29 cellular contexts compared by ENCODE assay signal in the genomic region with DNA sequence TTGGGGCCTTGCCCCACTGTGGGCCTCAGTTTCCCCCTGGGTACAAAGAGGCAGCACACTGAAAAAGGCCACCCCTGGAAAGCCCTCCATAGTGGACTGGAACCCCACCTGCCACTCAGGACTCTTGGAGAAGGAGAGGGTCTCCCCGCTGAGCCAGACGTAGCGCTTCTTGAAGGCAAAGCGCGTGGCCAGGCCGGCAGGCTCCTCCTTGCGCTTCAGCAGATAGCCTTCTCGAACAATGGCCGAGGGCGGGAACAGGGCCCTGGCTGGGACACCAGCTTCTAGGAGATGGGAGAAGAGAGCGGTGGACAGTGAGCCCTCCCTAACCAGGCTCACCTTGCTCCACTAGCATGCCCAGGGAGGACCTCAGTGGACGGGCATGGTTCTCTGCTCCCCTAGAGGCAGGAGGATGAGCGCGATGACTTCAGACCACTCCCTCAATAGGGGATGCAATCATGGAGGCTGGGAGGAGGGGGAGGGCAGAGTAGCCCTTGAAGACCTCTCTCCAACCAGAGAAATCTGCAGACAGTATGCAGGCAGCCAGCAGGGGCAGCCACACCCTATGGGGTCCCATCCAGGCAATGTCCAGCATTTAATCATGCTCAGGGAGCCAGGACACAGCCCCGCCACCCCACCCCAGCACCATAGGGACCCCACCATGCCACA. TPM values are rescaled to one million over a fixed set of nuclear protein-coding genes. Genes with fewer than 3 reads are reported as not detected.
DNase-seq lines count a peak whose midpoint lies in the region; ATAC-seq, FAIRE-seq and TF ChIP-seq lines count a peak whose summit lies in the region.
"Had no signal": no experiment of that assay in that cellular context is flagged by ENCODE, and none has a peak within 500 bp of the region (broad histone marks: within the 10 kb centered on the region; RNA-seq: fewer than 3 reads in every experiment).

No MANE protein-coding gene starts in this region.

- H3K4me3 Mint-ChIP-seq in endodermal cell, result no peak overlapping the region
- H3K4me3 Mint-ChIP-seq in chondrocyte (ENCODE audit: unreplicated experiment), result no peak overlapping the region

- H3K4ac ChIP-seq in neuronal stem cell (ENCODE audit: low read length), result no peak overlapping the region

- H3K9me3 ChIP-seq in HepG2 (ENCODE audit: low read length) (no peaks in the 10 kb centered on the region), right lobe of liver (no peaks in the 10 kb centered on the region), endodermal cell (ENCODE audit: control insufficient read depth, low read length) (no peaks in the 10 kb centered on the region), neuronal stem cell (replicated peaks in 1 of 2; ENCODE audit: control insufficient read depth in 2 of 2, insufficient read depth in 1 of 2, low read depth in 1 of 2, low read length in 2 of 2) (no peaks in the 10 kb centered on the region)
- H3K9me3 ChIP-seq: BLaER1, HAP-1 had no signal

- intact Hi-C loops in HepG2 (cut with micrococcal nuclease; ENCODE audit: unreplicated experiment), result no loop called here
- intact Hi-C loops in right lobe of liver (cut with DNase I), result no loop called here

- no peak overlapping the region for H3K4me2 ChIP-seq in HepG2 (ENCODE audit: low read depth, low read length)
- H3K4me2 ChIP-seq in neuronal stem cell (ENCODE audit: insufficient read depth, low read length, poor library complexity, severe bottlenecking), result no peak overlapping the region
- H3K4me2 ChIP-seq: BLaER1, GM23338, KMS-11 had no signal

- FAIRE-seq in HepG2 (lab: Jason Lieb, UNC), result no peak
- FAIRE-seq: G401.6, GM12878, HTR-8/SVneo had no signal

- H3K79me2 ChIP-seq in HepG2 (ENCODE audit: insufficient read depth, low read length), result no peaks in the 10 kb centered on the region

- H3K4me1 Mint-ChIP-seq in endodermal cell (peaks cover 11% of the 10 kb centered on the region), chondrocyte (ENCODE audit: low read depth) (no peaks in the 10 kb centered on the region)
- H3K4me1 Mint-ChIP-seq: GM23338 had no signal

- TF ChIP-seq POLR2A in HepG2 (IDR thresholded peaks at IDR 0.05; ENCODE audit: insufficient read depth in 1 of 2, low read depth in 2 of 2, low read length in 2 of 2), result no peak
- no peak for TF ChIP-seq POLR2A in right lobe of liver (IDR thresholded peaks at IDR 0.05)

- H3K27ac ChIP-seq in HepG2 (ENCODE audit: extremely low read length, insufficient read depth, low read length), result no peak overlapping the region
- no peak overlapping the region for H3K27ac ChIP-seq in right lobe of liver
- H3K27ac ChIP-seq in endodermal cell (ENCODE audit: low read depth, low read length), result no peak overlapping the region
- no peak overlapping the region for H3K27ac ChIP-seq in neuronal stem cell (replicated peaks; ENCODE audit: low read length)
- H3K27ac ChIP-seq: BLaER1, KMS-11, RWPE1 had no signal

- H3K36me3 Mint-ChIP-seq in endodermal cell (ENCODE audit: low read depth) (no peaks in the 10 kb centered on the region), chondrocyte (ENCODE audit: low read depth) (no peaks in the 10 kb centered on the region)
- H3K36me3 Mint-ChIP-seq: CD4-positive, CD25-positive, alpha-beta regulatory T cell had no signal

- DNase-seq in HepG2 (ENCODE audit: low spot score) (no peak), right lobe of liver (no peak), endodermal cell (peak; percentile 68), neuronal stem cell (ENCODE audit: low spot score) (no peak), chondrocyte (ENCODE audit: low spot score) (no peak), HuH-7.5 (ENCODE audit: low spot score) (no peak), AG08395 (ENCODE audit: low spot score) (no peak)
- DNase-seq: 8988T; CD4-positive, CD25-positive, alpha-beta regulatory T cell; DMS153; IMR-90; MM.1S; NCI-H1417; NCI-H1694; NCI-H2029 treated with DMSO at 0.1 percent for 48 hours; NCI-H446 treated with DMSO at 0.1 percent for 48 hours; NCI-H526; NCI-H82; SHP77 had no signal

- no peak overlapping the region for H4K8ac ChIP-seq in neuronal stem cell (ENCODE audit: low read depth, low read length)

- no peaks in the 10 kb centered on the region; a peak in 1 of 5 replicates for H3K27me3 ChIP-seq in HepG2 (ENCODE audit: control insufficient read depth in 1 of 2, insufficient read depth in 2 of 2, low read length in 2 of 2)
- no peaks in the 10 kb centered on the region for H3K27me3 ChIP-seq in right lobe of liver
- peaks cover 7% of the 10 kb centered on the region for H3K27me3 ChIP-seq in endodermal cell (ENCODE audit: control insufficient read depth, insufficient read depth, low read length, poor library complexity, severe bottlenecking)
- H3K27me3 ChIP-seq in neuronal stem cell (ENCODE audit: control insufficient read depth in 3 of 3, insufficient read depth in 3 of 3, low read depth in 1 of 3, low read length in 3 of 3), result peaks cover 0 to 23% (median 0%) of the 10 kb centered on the region in 3 experiments
- H3K27me3 ChIP-seq: BLaER1 had no signal

- no CpG with 5 or more reads among the region's 15 CpGs for WGBS in HepG2 (ENCODE audit: low lambda C conversion rate)
- 87% methylated on average over 4 of the region's 15 CpGs for WGBS in right lobe of liver (ENCODE audit: insufficient coverage, low coverage, low lambda C conversion rate, missing lambda C conversion rate)
- 82 to 92% methylated on average over 6 to 15 of the region's 15 CpGs for WGBS in endodermal cell (ENCODE audit: insufficient coverage in 1 of 2, insufficient read length in 1 of 2), 2 experiments
- WGBS in neuronal stem cell (ENCODE audit: extremely low coverage in 2 of 2, insufficient read length in 2 of 2, insufficient replicate concordance in 1 of 2), 2 donors, result no CpG with 5 or more reads among the region's 15 CpGs

- no peak overlapping the region for H2BK12ac ChIP-seq in neuronal stem cell (ENCODE audit: low read length)

- H3K27me3 Mint-ChIP-seq in endodermal cell (ENCODE audit: insufficient read depth) (peaks cover 14% of the 10 kb centered on the region), chondrocyte (ENCODE audit: low read depth) (peaks cover 46% of the 10 kb centered on the region)
- H3K27me3 Mint-ChIP-seq: CD4-positive, CD25-positive, alpha-beta regulatory T cell had no signal

- H3K4me1 ChIP-seq in HepG2 (ENCODE audit: insufficient read depth, low read length), result no peaks in the 10 kb centered on the region
- H3K4me1 ChIP-seq in right lobe of liver, result no peaks in the 10 kb centered on the region
- H3K4me1 ChIP-seq in endodermal cell (ENCODE audit: control insufficient read depth, insufficient read depth, low read length), result peaks cover 7% of the 10 kb centered on the region
- H3K4me1 ChIP-seq in neuronal stem cell (ENCODE audit: control insufficient read depth in 2 of 2, insufficient read depth in 1 of 2, low read depth in 1 of 2, low read length in 2 of 2), result peaks cover 0 to 3% of the 10 kb centered on the region in 2 donors
- H3K4me1 ChIP-seq: HAP-1 had no signal

- peak; percentile 19; the same call in 1 of the 3 replicates for ATAC-seq in HepG2
- no peak for ATAC-seq in right lobe of liver
- ATAC-seq: GM23338, Panc1 had no signal

- H3K4me3 ChIP-seq in HepG2 (replicated peaks in 1 of 3; ENCODE audit: insufficient read depth in 1 of 3, low read depth in 2 of 3, low read length in 3 of 3) (no peak overlapping the region), right lobe of liver (no peak overlapping the region), endodermal cell (ENCODE audit: low read length) (no peak overlapping the region), neuronal stem cell (ENCODE audit: low read length in 2 of 2) (no peak overlapping the region)
- H3K4me3 ChIP-seq: BLaER1, GM12878, GM23338, HAP-1 had no signal

- H3K14ac ChIP-seq in neuronal stem cell (ENCODE audit: low read length), result no peak overlapping the region

- H3K9me3 Mint-ChIP-seq in endodermal cell (no peaks in the 10 kb centered on the region), chondrocyte (ENCODE audit: low read depth) (no peaks in the 10 kb centered on the region)
- H3K9me3 Mint-ChIP-seq: CD4-positive, CD25-positive, alpha-beta regulatory T cell; GM23338 had no signal

- POLR2A ChIA-PET in HepG2 (lab: Yijun Ruan, JAX), result no interaction called here

- no peaks in the 10 kb centered on the region for H3K79me1 ChIP-seq in neuronal stem cell (ENCODE audit: low read depth, low read length)

- peak overlapping the region; percentile 9 for H3K23ac ChIP-seq in neuronal stem cell (ENCODE audit: low read depth, low read length, poor library complexity)

- BruUV-seq in HepG2 (replicated peaks; lab: Mats Ljungman, UMichigan), result no TSS peak

- TF ChIP-seq RAD21 in HepG2 (CRISPR knock-in tag; IDR thresholded peaks at IDR 0.05), result no peak

- TF ChIP-seq EP300 in HepG2 (IDR thresholded peaks at IDR 0.05; ENCODE audit: low read depth in 2 of 2, low read length in 2 of 2) (no peak), HepG2 (CRISPR knock-in tag; IDR thresholded peaks at IDR 0.05; ENCODE audit: borderline replicate concordance) (no peak)

- no peak overlapping the region for H2AK5ac ChIP-seq in neuronal stem cell (ENCODE audit: low read depth, low read length)

- H3K18ac ChIP-seq in neuronal stem cell (ENCODE audit: low read length), result peak overlapping the region; percentile 55

- TF ChIP-seq CTCF in HepG2 (CRISPR knock-in tag; IDR thresholded peaks at IDR 0.05) (no peak), right lobe of liver (IDR thresholded peaks at IDR 0.05) (no peak), endodermal cell (conservative IDR thresholded peaks at IDR 0.05) (no peak), chondrocyte (IDR thresholded peaks at IDR 0.05) (no peak)

- H4K20me1 ChIP-seq in HepG2 (ENCODE audit: insufficient read depth, low read length), result no peaks in the 10 kb centered on the region
- H4K20me1 ChIP-seq: BLaER1 had no signal

- CTCF ChIA-PET in HepG2 (lab: Yijun Ruan, JAX; ENCODE audit: low intra/inter-chr PET ratio, low total read pairs), result no interaction called here

- in situ Hi-C loops in HepG2 (cut with HindIII; ENCODE audit: extremely low pct_ligation_motif_present, low pct_unique_long_range_greater_than_20kb), result no loop called here

- H3K9ac ChIP-seq in HepG2 (ENCODE audit: insufficient read depth, low read depth, low read length) (no peak overlapping the region), endodermal cell (ENCODE audit: extremely low read depth, low read length, poor library complexity, severe bottlenecking) (no peak overlapping the region), neuronal stem cell (ENCODE audit: low read depth, low read length, poor library complexity) (no peak overlapping the region)
- H3K9ac ChIP-seq: BLaER1, KMS-11 had no signal

- no peak overlapping the region for H4K91ac ChIP-seq in neuronal stem cell (ENCODE audit: low read depth, low read length, poor library complexity)

- no peak overlapping the region for H2AFZ ChIP-seq in HepG2 (ENCODE audit: low read length)
- no peak overlapping the region for H2AFZ ChIP-seq in neuronal stem cell (ENCODE audit: low read length)
- H2AFZ ChIP-seq: GM23338 had no signal

- no peak overlapping the region for H2BK15ac ChIP-seq in neuronal stem cell (ENCODE audit: low read length)

- peak overlapping the region; percentile 79 for H2BK5ac ChIP-seq in neuronal stem cell (ENCODE audit: low read length)

- H2BK120ac ChIP-seq in neuronal stem cell (ENCODE audit: low read depth, low read length), result peak overlapping the region; percentile 47

- H3K36me3 ChIP-seq in HepG2 (replicated peaks in 1 of 2; ENCODE audit: control insufficient read depth in 1 of 2, insufficient read depth in 2 of 2, low read length in 2 of 2), result no peaks in the 10 kb centered on the region
- no peaks in the 10 kb centered on the region for H3K36me3 ChIP-seq in right lobe of liver
- no peaks in the 10 kb centered on the region for H3K36me3 ChIP-seq in endodermal cell (ENCODE audit: control insufficient read depth, insufficient read depth, low read length)
- no peaks in the 10 kb centered on the region for H3K36me3 ChIP-seq in neuronal stem cell (replicated peaks in 1 of 2; ENCODE audit: control insufficient read depth in 2 of 2, insufficient read depth in 2 of 2, low read length in 2 of 2)
- H3K36me3 ChIP-seq: HAP-1 had no signal

- H3K27ac Mint-ChIP-seq in endodermal cell (no peak overlapping the region), chondrocyte (ENCODE audit: unreplicated experiment) (no peak overlapping the region)
- H3K27ac Mint-ChIP-seq: GM23338 had no signal

RNA-seq across cellular contexts. Expression of a gene that starts 29.8 kb away (rescaled TPM):
- total RNA-seq in HepG2 (2016; rRNA removed; fragmentation: Illumina TruSeq; extraction: Trizol), result not detected in 2 replicates
- 0.18 TPM in 1 of 2 replicates, not detected in the other for total RNA-seq in HepG2 (2016; cell fraction: cytosol; rRNA removed; fragmentation: Illumina TruSeq; extraction: Trizol; ENCODE audit: low read depth)
- not detected in 2 replicates for total RNA-seq in HepG2 (2016; cell fraction: insoluble cytoplasmic fraction; rRNA removed; fragmentation: Illumina TruSeq; extraction: Trizol)
- total RNA-seq in HepG2 (2016; cell fraction: membrane; rRNA removed; fragmentation: Illumina TruSeq; extraction: Trizol), result not detected in 2 replicates
- not detected in 2 replicates for total RNA-seq in HepG2 (2016; cell fraction: nucleus; rRNA removed; fragmentation: Illumina TruSeq; extraction: Trizol)
- polyA plus RNA-seq in HepG2 (2011; rRNA removed), result not detected in 2 replicates
- not detected in 2 replicates for polyA plus RNA-seq in HepG2 (2011; cell fraction: cytosol; rRNA removed)
- polyA plus RNA-seq in HepG2 (2011; cell fraction: nucleus; rRNA removed), result 0.07 and 0.31 TPM in 2 replicates
- not detected in 2 replicates for polyA plus RNA-seq in HepG2 (2012)
- 0.12 TPM in 1 of 2 replicates, not detected in the other for polyA plus RNA-seq in HepG2 (2016; cell fraction: cytosol; fragmentation: Illumina TruSeq; extraction: Trizol; ENCODE audit: low read depth)
- polyA plus RNA-seq in HepG2 (2016; cell fraction: insoluble cytoplasmic fraction; fragmentation: Illumina TruSeq; extraction: Trizol; ENCODE audit: low read depth), result not detected in 2 replicates
- not detected in 2 replicates for polyA plus RNA-seq in HepG2 (2016; cell fraction: membrane; fragmentation: Illumina TruSeq; extraction: Trizol; ENCODE audit: low read depth)
- 0.72 TPM in 1 of 2 replicates, not detected in the other for polyA plus RNA-seq in HepG2 (2016; cell fraction: nucleus; fragmentation: Illumina TruSeq; extraction: Trizol; ENCODE audit: insufficient read depth, low read depth)
- 0.30 TPM in 1 of 2 replicates, not detected in the other for polyA minus RNA-seq in HepG2 (2011; rRNA and poly(A)+ RNA removed; ENCODE audit: low replicate concordance)
- polyA minus RNA-seq in HepG2 (2011; cell fraction: cytosol; rRNA and poly(A)+ RNA removed), result not detected in 2 replicates
- polyA minus RNA-seq in HepG2 (2011; cell fraction: nucleus; rRNA and poly(A)+ RNA removed), result not detected in 2 replicates
- under 1 TPM in 4 of 6 experiments, not detected in 2; 0.10 to 0.24 (median 0.15) TPM for total RNA-seq in right lobe of liver
- total RNA-seq in endodermal cell, result 1 to 10 TPM in 1 of 2 donors, under 1 TPM in 1; 0.77 to 1.4 TPM
- polyA plus RNA-seq in endodermal cell (2013, experiment 1 of 2), result 0.50 TPM
- polyA plus RNA-seq in endodermal cell (2013, experiment 2 of 2), result 0.25 TPM
- polyA plus RNA-seq in neuronal stem cell (2013, experiment 1 of 2), result 0.26 TPM
- 0.19 TPM for polyA plus RNA-seq in neuronal stem cell (2013, experiment 2 of 2)
- not detected in 3 replicates for total RNA-seq in chondrocyte
- total RNA-seq: CD4-positive, CD25-positive, alpha-beta regulatory T cell; IMR-90 had no signal
- polyA plus RNA-seq: IMR-90 had no signal

RNA-seq across cellular contexts. Expression of a gene that starts 43.8 kb away (rescaled TPM):
- total RNA-seq in HepG2 (2016; rRNA removed; fragmentation: Illumina TruSeq; extraction: Trizol) (not detected in 2 replicates), right lobe of liver (under 1 TPM in 1 of 6 experiments, not detected in 5; 0.15 TPM), endodermal cell (not detected), chondrocyte (not detected in 3 replicates)
- not detected in 2 replicates for total RNA-seq in HepG2 (2016; cell fraction: cytosol; rRNA removed; fragmentation: Illumina TruSeq; extraction: Trizol; ENCODE audit: low read depth)
- not detected in 2 replicates for total RNA-seq in HepG2 (2016; cell fraction: insoluble cytoplasmic fraction; rRNA removed; fragmentation: Illumina TruSeq; extraction: Trizol)
- total RNA-seq in HepG2 (2016; cell fraction: membrane; rRNA removed; fragmentation: Illumina TruSeq; extraction: Trizol), result not detected in 2 replicates
- total RNA-seq in HepG2 (2016; cell fraction: nucleus; rRNA removed; fragmentation: Illumina TruSeq; extraction: Trizol), result not detected in 2 replicates
- polyA plus RNA-seq in HepG2 (2011; rRNA removed), result not detected in 2 replicates
- not detected in 2 replicates for polyA plus RNA-seq in HepG2 (2011; cell fraction: cytosol; rRNA removed)
- polyA plus RNA-seq in HepG2 (2011; cell fraction: nucleus; rRNA removed), result not detected in 2 replicates
- polyA plus RNA-seq in HepG2 (2012), result not detected in 2 replicates
- polyA plus RNA-seq in HepG2 (2016; cell fraction: cytosol; fragmentation: Illumina TruSeq; extraction: Trizol; ENCODE audit: low read depth), result not detected in 2 replicates
- polyA plus RNA-seq in HepG2 (2016; cell fraction: insoluble cytoplasmic fraction; fragmentation: Illumina TruSeq; extraction: Trizol; ENCODE audit: low read depth), result not detected in 2 replicates
- polyA plus RNA-seq in HepG2 (2016; cell fraction: membrane; fragmentation: Illumina TruSeq; extraction: Trizol; ENCODE audit: low read depth), result not detected in 2 replicates
- not detected in 2 replicates for polyA plus RNA-seq in HepG2 (2016; cell fraction: nucleus; fragmentation: Illumina TruSeq; extraction: Trizol; ENCODE audit: insufficient read depth, low read depth)
- polyA minus RNA-seq in HepG2 (2011; rRNA and poly(A)+ RNA removed; ENCODE audit: low replicate concordance), result not detected in 2 replicates
- polyA minus RNA-seq in HepG2 (2011; cell fraction: cytosol; rRNA and poly(A)+ RNA removed), result not detected in 2 replicates
- polyA minus RNA-seq in HepG2 (2011; cell fraction: nucleus; rRNA and poly(A)+ RNA removed), result not detected in 2 replicates
- polyA plus RNA-seq in endodermal cell (2013, experiment 1 of 2), result not detected
- polyA plus RNA-seq in endodermal cell (2013, experiment 2 of 2), result not detected
- polyA plus RNA-seq in neuronal stem cell (2013, experiment 1 of 2), result 0.22 TPM
- polyA plus RNA-seq in neuronal stem cell (2013, experiment 2 of 2), result 0.19 TPM
- total RNA-seq: IMR-90, SK-MEL-5 had no signal
- polyA plus RNA-seq: CD4-positive, CD25-positive, alpha-beta regulatory T cell; GM12878; IMR-90 had no signal

RNA-seq across cellular contexts. Expression of a gene that starts 49.2 kb away (rescaled TPM):
- total RNA-seq in HepG2 (2016; rRNA removed; fragmentation: Illumina TruSeq; extraction: Trizol) (not detected in 2 replicates), right lobe of liver (10 to 100 TPM in 5 of 6 experiments, 1 to 10 TPM in 1; 1.4 to 51.2 (median 20.0) TPM), endodermal cell (1 to 10 TPM; 3.3 to 4.9 TPM), chondrocyte (not detected in 3 replicates)
- total RNA-seq in HepG2 (2016; cell fraction: cytosol; rRNA removed; fragmentation: Illumina TruSeq; extraction: Trizol; ENCODE audit: low read depth), result not detected in 2 replicates
- not detected in 2 replicates for total RNA-seq in HepG2 (2016; cell fraction: insoluble cytoplasmic fraction; rRNA removed; fragmentation: Illumina TruSeq; extraction: Trizol)
- total RNA-seq in HepG2 (2016; cell fraction: membrane; rRNA removed; fragmentation: Illumina TruSeq; extraction: Trizol), result not detected in 2 replicates
- not detected in 2 replicates for total RNA-seq in HepG2 (2016; cell fraction: nucleus; rRNA removed; fragmentation: Illumina TruSeq; extraction: Trizol)
- polyA plus RNA-seq in HepG2 (2011; rRNA removed), result not detected in 2 replicates
- polyA plus RNA-seq in HepG2 (2011; cell fraction: cytosol; rRNA removed), result not detected in 2 replicates
- polyA plus RNA-seq in HepG2 (2011; cell fraction: nucleus; rRNA removed), result not detected in 2 replicates
- not detected in 2 replicates for polyA plus RNA-seq in HepG2 (2012)
- polyA plus RNA-seq in HepG2 (2016; cell fraction: cytosol; fragmentation: Illumina TruSeq; extraction: Trizol; ENCODE audit: low read depth), result not detected in 2 replicates
- polyA plus RNA-seq in HepG2 (2016; cell fraction: insoluble cytoplasmic fraction; fragmentation: Illumina TruSeq; extraction: Trizol; ENCODE audit: low read depth), result not detected in 2 replicates
- not detected in 2 replicates for polyA plus RNA-seq in HepG2 (2016; cell fraction: membrane; fragmentation: Illumina TruSeq; extraction: Trizol; ENCODE audit: low read depth)
- not detected in 2 replicates for polyA plus RNA-seq in HepG2 (2016; cell fraction: nucleus; fragmentation: Illumina TruSeq; extraction: Trizol; ENCODE audit: insufficient read depth, low read depth)
- polyA minus RNA-seq in HepG2 (2011; rRNA and poly(A)+ RNA removed; ENCODE audit: low replicate concordance), result not detected in 2 replicates
- not detected in 2 replicates for polyA minus RNA-seq in HepG2 (2011; cell fraction: cytosol; rRNA and poly(A)+ RNA removed)
- not detected in 2 replicates for polyA minus RNA-seq in HepG2 (2011; cell fraction: nucleus; rRNA and poly(A)+ RNA removed)
- polyA plus RNA-seq in endodermal cell (2013, experiment 1 of 2), result 12.4 TPM
- 8.3 TPM for polyA plus RNA-seq in endodermal cell (2013, experiment 2 of 2)
- polyA plus RNA-seq in neuronal stem cell (2013, experiment 1 of 2), result 8.5 TPM
- 8.4 TPM for polyA plus RNA-seq in neuronal stem cell (2013, experiment 2 of 2)
- total RNA-seq: IMR-90 had no signal
- polyA plus RNA-seq: IMR-90 had no signal
